Comparison of ENCODE assay signal across 31 cellular contexts in genomic region chr4:15158410-15159091, GRCh38.
DNase-seq lines count a peak whose midpoint lies in the region; ATAC-seq and TF ChIP-seq lines count a peak whose summit lies in the region.
"Had no signal": no experiment of that assay in that cellular context is flagged by ENCODE, and none has a peak within 500 bp of the region (broad histone marks: within the 10 kb centered on the region; RNA-seq: fewer than 3 reads in every experiment).

No MANE protein-coding gene starts in this region.

- no peak overlapping the region for H2BK120ac ChIP-seq in mesendoderm (ENCODE audit: low read depth, low read length)

- H3K27ac ChIP-seq in RWPE1 (0 out of 2 replicates have a peak overlapping the region, but pooled peaks have one; percentile 13), mesendoderm (ENCODE audit: low read depth, low read length) (no peak overlapping the region)
- H3K27ac ChIP-seq: gastroesophageal sphincter, hepatocyte, stomach, thyroid gland had no signal

- peak overlapping the region; percentile 74 for H3K56ac ChIP-seq in mesendoderm (ENCODE audit: low read length)

- H3K79me1 ChIP-seq in mesendoderm (ENCODE audit: low read length), result no peaks in the 10 kb centered on the region

- H3K4me3 Mint-ChIP-seq in T-cell, result no peak overlapping the region
- H3K4me3 Mint-ChIP-seq: brain; natural killer cell; T-helper 1 cell treated with Interleukin-12 subunit alpha and Interleukin-12 subunit beta and Interleukin-4 antibody, amounts not matched to agents 30 μg/mL and 1 μg/mL, for 36 hours had no signal

- no peak overlapping the region for H2AK5ac ChIP-seq in mesendoderm (ENCODE audit: low read length)

- peak overlapping the region; percentile 29 for H2BK5ac ChIP-seq in mesendoderm (ENCODE audit: low read length)

- ATAC-seq in esophagus mucosa (peak; percentile 93), T-cell (replicated peaks in 1 of 4) (no peak), GM21723 (IDR thresholded peaks at IDR 0.05; ENCODE audit: unreplicated experiment) (no peak)
- ATAC-seq: gastroesophageal sphincter, natural killer cell had no signal

- no peaks in the 10 kb centered on the region for H3K36me3 ChIP-seq in mesendoderm (ENCODE audit: control insufficient read depth, insufficient read depth, low read length)
- H3K36me3 ChIP-seq: BE2C, gastroesophageal sphincter, HAP-1, stomach, thyroid gland had no signal

- no peaks in the 10 kb centered on the region for H3K27me3 ChIP-seq in mesendoderm (ENCODE audit: insufficient read depth, low read length, poor library complexity)
- H3K27me3 ChIP-seq: BE2C, gastroesophageal sphincter, hepatocyte, stomach, thyroid gland had no signal

- no peaks in the 10 kb centered on the region for H3K9me3 Mint-ChIP-seq in T-cell
- H3K9me3 Mint-ChIP-seq: natural killer cell; T-helper 1 cell treated with Interleukin-12 subunit alpha and Interleukin-12 subunit beta and Interleukin-4 antibody, amounts not matched to agents 30 μg/mL and 1 μg/mL, for 36 hours had no signal

- no peak overlapping the region for H4K5ac ChIP-seq in mesendoderm (ENCODE audit: low read length)

- no peaks in the 10 kb centered on the region for H3K79me2 ChIP-seq in mesendoderm (ENCODE audit: control insufficient read depth, insufficient read depth, low read length)
- H3K79me2 ChIP-seq: hepatocyte had no signal

- peak overlapping the region; percentile 20 for H3K18ac ChIP-seq in mesendoderm (ENCODE audit: low read length)

- H3K36me3 Mint-ChIP-seq in T-cell, result no peaks in the 10 kb centered on the region
- H3K36me3 Mint-ChIP-seq: brain, natural killer cell had no signal

- H3K4me2 ChIP-seq in mesendoderm (ENCODE audit: low read length), result no peak overlapping the region
- H3K4me2 ChIP-seq: hepatocyte had no signal

- H3K4me1 ChIP-seq in mesendoderm (ENCODE audit: control insufficient read depth, low read depth, low read length), result peaks cover 8% of the 10 kb centered on the region
- H3K4me1 ChIP-seq: gastroesophageal sphincter, thyroid gland had no signal

- H3K4ac ChIP-seq in mesendoderm (ENCODE audit: low read depth, low read length), result no peak overlapping the region

- no peak overlapping the region for H3K27ac Mint-ChIP-seq in T-cell
- H3K27ac Mint-ChIP-seq: natural killer cell; T-helper 1 cell treated with Interleukin-12 subunit alpha and Interleukin-12 subunit beta and Interleukin-4 antibody, amounts not matched to agents 30 μg/mL and 1 μg/mL, for 36 hours had no signal

- H4K8ac ChIP-seq in mesendoderm (ENCODE audit: low read depth, low read length), result no peak overlapping the region

- DNase-seq in ELF-1 (ENCODE audit: low read depth, low spot score) (peak; percentile 90), RWPE1 (ENCODE audit: low spot score) (no peak), mesendoderm (peak; percentile 65), CD1c-positive myeloid dendritic cell (ENCODE audit: extremely low spot score) (no peak), mesenteric fat pad (ENCODE audit: low spot score) (no peak), T-cell (no peak)
- DNase-seq: ACHN; activated CD4-positive, alpha-beta T cell treated with anti-CD3 and anti-CD28 coated beads for 1 hour; activated CD8-positive, alpha-beta memory T cell treated with anti-CD3 and anti-CD28 coated beads for 24 hours; activated gamma-delta T cell treated with Interleukin-2 at 50 U/mL for 16 hours; activated T-cell treated with anti-CD3 and anti-CD28 coated beads, Interleukin-2, amount 50 U/mL, for 1 hour; BE2C; effector memory CD4-positive, alpha-beta T cell; GF-D8; Karpas-422; natural killer cell; NCI-H1436 treated with DMSO at 0.1 percent for 48 hours; NCI-H345; RPMI8226; small intestine; stimulated activated CD4-positive, alpha-beta T cell treated with anti-CD3 and anti-CD28 coated beads, Interleukin-1b, Interleukin-23, amount 100 ng/mL, for 48 hours; stimulated activated CD8-positive, alpha-beta memory T cell treated with anti-CD3 and anti-CD28 coated beads, Interleukin-4, amount 100 ng/mL, for 48 hours; stomach had no signal

- WGBS in mesendoderm (ENCODE audit: extremely low coverage, insufficient coverage, low lambda C conversion rate), result no CpG with 5 or more reads among the region's 9 CpGs

- TF ChIP-seq CTCF in RWPE1 (conservative IDR thresholded peaks at IDR 0.05; ENCODE audit: low read depth), result no peak

- H3K27me3 Mint-ChIP-seq in T-cell, result peaks cover 17 to 18% of the 10 kb centered on the region in 2 donors
- H3K27me3 Mint-ChIP-seq: brain had no signal

- H3K9ac ChIP-seq in mesendoderm (ENCODE audit: low read length), result no peak overlapping the region

- H3K4me1 Mint-ChIP-seq in T-cell, result no peaks in the 10 kb centered on the region
- H3K4me1 Mint-ChIP-seq: natural killer cell had no signal

- no peak overlapping the region for H2BK15ac ChIP-seq in mesendoderm (replicated peaks; ENCODE audit: low read depth)

- CTCF ChIA-PET in RWPE1 (lab: Yijun Ruan, JAX) (interaction anchor here (0.5 kb wide), 1 partner anchor 197 kb away, joined by 3 read pairs; no protein-coding TSS in a partner anchor), T-cell (lab: Charles Lee) (no interaction called here)

- H3K4me3 ChIP-seq in mesendoderm (ENCODE audit: low read length), result no peak overlapping the region
- H3K4me3 ChIP-seq: gastroesophageal sphincter, HAP-1, hepatocyte, stomach, thyroid gland had no signal

- no peak overlapping the region for H3K23ac ChIP-seq in mesendoderm (ENCODE audit: low read length)

- POLR2A ChIA-PET in RWPE1 (lab: Yijun Ruan, JAX; ENCODE audit: low non-redundant PET), result no interaction called here
- POLR2A ChIA-PET in T-cell (lab: Charles Lee), result no interaction called here

Comparison
In these comparisons a context has a peak if more than half of its experiments do, and no peak if none do; other contexts are left out.
1. DNase-seq: peak in ELF-1 (single experiment) and mesendoderm (single experiment); none in RWPE1 (single experiment), CD1c-positive myeloid dendritic cell (single experiment), mesenteric fat pad (single experiment) and T-cell (0 of 34).